ENCODE assay signal across 1 cellular context in genomic region chr11:36509694-36510566, GRCh38.
TF ChIP-seq lines count a peak whose summit lies in the region.

Gene TRAF6 (minus strand): TSS chr11:36510272. CDS start chr11:36501515, 8,757 bp downstream.

TF ChIP-seq in GM23338, 12 proteins besides CTCF, POLR2A, EP300 and RAD21 (continued from another document):
- no peak for TF ChIP-seq ZNF462 (CRISPR knock-in tag; IDR thresholded peaks at IDR 0.05)
- TF ChIP-seq JUNB (IDR thresholded peaks at IDR 0.05; ENCODE audit: unreplicated experiment) = no peak
- no peak for TF ChIP-seq EZH2 (IDR thresholded peaks at IDR 0.05; ENCODE audit: low read depth, unreplicated experiment)
